ENCODE assay signal across 24 cellular contexts in genomic region chr17:50549969-50550368, GRCh38. TPM values are rescaled to one million over a fixed set of nuclear protein-coding genes. Genes with fewer than 3 reads are reported as not detected.
"Had no signal": no experiment of that assay in that cellular context is flagged by ENCODE, and none has a peak within 500 bp of the region (broad histone marks: within the 10 kb centered on the region; RNA-seq: fewer than 3 reads in every experiment).

No MANE protein-coding gene starts in this region.

- H3K36me3 ChIP-seq: cardiac muscle cell had no signal

- H3K27ac ChIP-seq: cardiac muscle cell, Peyer's patch had no signal

- FAIRE-seq: astrocyte had no signal

- H3K4me3 ChIP-seq: cardiac muscle cell, K562, Peyer's patch had no signal

- ATAC-seq: activated CD8-positive, alpha-beta memory T cell treated with anti-CD3 and anti-CD28 coated beads, Interleukin-2, amount 10 ng/mL, durations not matched to agents 7 days and 5 days had no signal

- DNase-seq: activated B cell treated with CpG ODN at 0.5 μM for 24 hours; activated CD4-positive, alpha-beta T cell treated with anti-CD3 and anti-CD28 coated beads for 1 hour; activated CD4-positive, alpha-beta T cell treated with anti-CD3 and anti-CD28 coated beads, Interleukin-2, amount 10 ng/mL, durations not matched to agents 24 days and 14 days; activated CD4-positive, alpha-beta T cell treated with anti-CD3 and anti-CD28 coated beads, Interleukin-2, amount 50 U/mL, for 48 hours; activated CD8-positive, alpha-beta memory T cell treated with anti-CD3 and anti-CD28 coated beads, Interleukin-2, amount 10 ng/mL, durations not matched to agents 7 days and 5 days; activated effector memory CD4-positive, alpha-beta T cell treated with Interleukin-2 at 50 U/mL for 16 hours; activated naive CD4-positive, alpha-beta T cell; activated T-cell treated with anti-CD3 and anti-CD28 coated beads, Interleukin-2, amount 50 U/mL, for 24 hours; amniotic stem cell; Karpas-422; NCI-H1048; NCI-H146; NCI-H187 treated with DMSO at 0.1 percent for 48 hours; NCI-H2081 treated with DMSO at 0.1 percent for 48 hours; NCI-H446; NCI-H524; Peyer's patch; SHP77; T-helper 9 cell had no signal

- H3K27me3 ChIP-seq: cardiac muscle cell, Peyer's patch had no signal

- H3K9me3 ChIP-seq: Peyer's patch had no signal

RNA-seq across cellular contexts. Expression of gene CACNA1G, which starts 10.5 kb away (rescaled TPM):
- total RNA-seq: activated CD8-positive, alpha-beta memory T cell treated with anti-CD3 and anti-CD28 coated beads, Interleukin-2, amount 10 ng/mL, durations not matched to agents 7 days and 5 days; K562; Peyer's patch; SK-MEL-5 had no signal

RNA-seq across cellular contexts. Expression of gene EPN3, which starts 17.4 kb away (rescaled TPM):
- total RNA-seq: activated B cell treated with CpG ODN at 0.5 μM for 24 hours; activated CD4-positive, alpha-beta T cell treated with anti-CD3 and anti-CD28 coated beads, Interleukin-2, amount 10 ng/mL, durations not matched to agents 24 days and 14 days; activated CD8-positive, alpha-beta memory T cell treated with anti-CD3 and anti-CD28 coated beads, Interleukin-2, amount 10 ng/mL, durations not matched to agents 7 days and 5 days; activated T-helper 1 cell treated with anti-CD3 and anti-CD28 coated beads, Interleukin-12 subunit alpha, Interleukin-12 subunit beta, Interleukin-2, Interleukin-4 antibody, amounts not matched to agents 30 ng/mL and 10 ng/mL and 1 ng/mL, durations not matched to agents 14 hours and 24 hours and 36 hours; SK-MEL-5 had no signal
- polyA plus RNA-seq: K562 had no signal

RNA-seq across cellular contexts. Expression of gene MYCBPAP, which starts 41.7 kb away (rescaled TPM):
- total RNA-seq: K562 had no signal
- polyA plus RNA-seq: K562 had no signal
